20 cellular contexts compared by ENCODE assay signal in genomic region chr10:20144268-20144667, GRCh38.
DNase-seq lines count a peak whose midpoint lies in the region; ATAC-seq and TF ChIP-seq lines count a peak whose summit lies in the region.
"Had no signal": no experiment of that assay in that cellular context is flagged by ENCODE, and none has a peak within 500 bp of the region (broad histone marks: within the 10 kb centered on the region; RNA-seq: fewer than 3 reads in every experiment).

No MANE protein-coding gene starts in this region.

- ATAC-seq in gastrocnemius medialis (peak; percentile 30 to 50), GM21515 (IDR thresholded peaks at IDR 0.05; ENCODE audit: unreplicated experiment) (no peak), GM19455 (IDR thresholded peaks at IDR 0.05; ENCODE audit: unreplicated experiment) (no peak)
- ATAC-seq: CD8-positive, alpha-beta T cell; GM23338; HCT116 had no signal

- DNase-seq in MCF 10A (ENCODE audit: unreplicated experiment) (peak; percentile 63), breast epithelium (ENCODE audit: low spot score in 2 of 2) (no peak), epithelial cell of esophagus (ENCODE audit: low read depth) (peak; percentile 49), gastrocnemius medialis (no peak), activated gamma-delta T cell (lab: John Stamatoyannopoulos, UW) (no peak)
- DNase-seq: Caco-2; CD4-positive, CD25-positive, alpha-beta regulatory T cell; CD8-positive, alpha-beta T cell; DMS153; DND-41; H9 had no signal

- H3K4me3 Mint-ChIP-seq in MCF 10A (ENCODE audit: unreplicated experiment): no peak overlapping the region
- H3K4me3 Mint-ChIP-seq: B cell; CD4-positive, CD25-positive, alpha-beta regulatory T cell; CD8-positive, alpha-beta T cell; GM23338; H9 had no signal

- TF ChIP-seq CTCF in MCF 10A (IDR thresholded peaks at IDR 0.05; ENCODE audit: unreplicated experiment) (no peak), breast epithelium (IDR thresholded peaks at IDR 0.05) (no peak), epithelial cell of esophagus (IDR thresholded peaks at IDR 0.05; ENCODE audit: insufficient read depth, low read depth, low read length, missing control alignments) (no peak), neutrophil (IDR thresholded peaks at IDR 0.05) (no peak), gastrocnemius medialis (IDR thresholded peaks at IDR 0.05 in 4 of 5, conservative IDR thresholded peaks at IDR 0.05 in 1 of 5) (no peak)

- peaks cover 5% of the 10 kb centered on the region for H3K4me1 Mint-ChIP-seq in MCF 10A (ENCODE audit: insufficient read depth, unreplicated experiment)
- H3K4me1 Mint-ChIP-seq: B cell; CD4-positive, CD25-positive, alpha-beta regulatory T cell had no signal

- TF ChIP-seq POLR2A in breast epithelium (IDR thresholded peaks at IDR 0.05) (no peak), gastrocnemius medialis (IDR thresholded peaks at IDR 0.05) (no peak)

- no peaks in the 10 kb centered on the region for H3K36me3 ChIP-seq in breast epithelium
- no peaks in the 10 kb centered on the region for H3K36me3 ChIP-seq in neutrophil
- H3K36me3 ChIP-seq in gastrocnemius medialis: no peaks in the 10 kb centered on the region
- H3K36me3 ChIP-seq: BLaER1 had no signal

- H3K9me3 ChIP-seq in breast epithelium: no peaks in the 10 kb centered on the region
- no peaks in the 10 kb centered on the region for H3K9me3 ChIP-seq in neutrophil
- H3K9me3 ChIP-seq in gastrocnemius medialis: no peaks in the 10 kb centered on the region
- H3K9me3 ChIP-seq: BLaER1, Caco-2 had no signal

- H3K27me3 Mint-ChIP-seq in MCF 10A (ENCODE audit: insufficient read depth, unreplicated experiment): no peaks in the 10 kb centered on the region
- H3K27me3 Mint-ChIP-seq: B cell; CD4-positive, CD25-positive, alpha-beta regulatory T cell had no signal

- no TSS peak for BruUV-seq in MCF 10A (replicated peaks; lab: Mats Ljungman, UMichigan)

- no peaks in the 10 kb centered on the region for H3K9me3 Mint-ChIP-seq in MCF 10A (ENCODE audit: unreplicated experiment)

- intact Hi-C loops in MCF 10A (cut with micrococcal nuclease) (no loop called here), breast epithelium (cut with DNase I; ENCODE audit: low total_unique reads) (no loop called here), gastrocnemius medialis (cut with DNase I; ENCODE audit: low total_unique reads) (no loop called here)

- H3K27ac Mint-ChIP-seq in MCF 10A (ENCODE audit: low read depth, unreplicated experiment): no peak overlapping the region
- H3K27ac Mint-ChIP-seq: B cell; CD4-positive, CD25-positive, alpha-beta regulatory T cell; CD8-positive, alpha-beta T cell; GM23338; H9 had no signal

- H3K27me3 ChIP-seq in breast epithelium (no peaks in the 10 kb centered on the region), neutrophil (no peaks in the 10 kb centered on the region), gastrocnemius medialis (no peaks in the 10 kb centered on the region)
- H3K27me3 ChIP-seq: BLaER1 had no signal

- H3K4me1 ChIP-seq in breast epithelium (no peaks in the 10 kb centered on the region), neutrophil (ENCODE audit: control insufficient read depth in 1 of 2, insufficient read depth in 1 of 2, low read depth in 1 of 2, low read length in 1 of 2) (peaks cover 7 to 9% of the 10 kb centered on the region in 2 experiments), gastrocnemius medialis (no peaks in the 10 kb centered on the region)
- H3K4me1 ChIP-seq: BLaER1, Caco-2 had no signal

- in situ Hi-C loops in gastrocnemius medialis (cut with MboI; ENCODE audit: low sequenced_read_pairs in 4 of 4): no loop called here

- POLR2A ChIA-PET in MCF 10A (lab: Yijun Ruan, JAX): interaction anchor here (1.0 to 1.4 kb wide), 2 partner anchors 9 to 222 kb away, joined by 3 to 5 read pairs; no protein-coding TSS in a partner anchor

- H3K36me3 Mint-ChIP-seq in MCF 10A (ENCODE audit: insufficient read depth, unreplicated experiment): peaks cover 7% of the 10 kb centered on the region
- H3K36me3 Mint-ChIP-seq: CD4-positive, CD25-positive, alpha-beta regulatory T cell; CD8-positive, alpha-beta T cell had no signal

- CTCF ChIA-PET in MCF 10A (lab: Yijun Ruan, JAX): no interaction called here

- H3K4me3 ChIP-seq in breast epithelium: no peak overlapping the region
- no peak overlapping the region for H3K4me3 ChIP-seq in epithelial cell of esophagus (ENCODE audit: low read length)
- H3K4me3 ChIP-seq in neutrophil (ENCODE audit: low read depth in 1 of 2, low read length in 1 of 2): no peak overlapping the region
- H3K4me3 ChIP-seq in gastrocnemius medialis: no peak overlapping the region
- H3K4me3 ChIP-seq: BLaER1, GM23338 had no signal

- H3K27ac ChIP-seq in breast epithelium: no peak overlapping the region
- H3K27ac ChIP-seq in neutrophil: peak overlapping the region; percentile 53
- H3K27ac ChIP-seq in gastrocnemius medialis: no peak overlapping the region
- H3K27ac ChIP-seq: 22Rv1, BLaER1, C4-2B had no signal

Comparison
In these comparisons a context has a peak if more than half of its experiments do, and no peak if none do; other contexts are left out.
1. DNase-seq: peak in MCF 10A (single experiment) and epithelial cell of esophagus (single experiment); none in breast epithelium (0 of 2), gastrocnemius medialis (0 of 2) and activated gamma-delta T cell (single experiment).
2. ATAC-seq: peak in gastrocnemius medialis (2 of 2); none in GM21515 (single experiment) and GM19455 (single experiment).